8 cellular contexts compared by ENCODE assay signal in the genomic region with DNA sequence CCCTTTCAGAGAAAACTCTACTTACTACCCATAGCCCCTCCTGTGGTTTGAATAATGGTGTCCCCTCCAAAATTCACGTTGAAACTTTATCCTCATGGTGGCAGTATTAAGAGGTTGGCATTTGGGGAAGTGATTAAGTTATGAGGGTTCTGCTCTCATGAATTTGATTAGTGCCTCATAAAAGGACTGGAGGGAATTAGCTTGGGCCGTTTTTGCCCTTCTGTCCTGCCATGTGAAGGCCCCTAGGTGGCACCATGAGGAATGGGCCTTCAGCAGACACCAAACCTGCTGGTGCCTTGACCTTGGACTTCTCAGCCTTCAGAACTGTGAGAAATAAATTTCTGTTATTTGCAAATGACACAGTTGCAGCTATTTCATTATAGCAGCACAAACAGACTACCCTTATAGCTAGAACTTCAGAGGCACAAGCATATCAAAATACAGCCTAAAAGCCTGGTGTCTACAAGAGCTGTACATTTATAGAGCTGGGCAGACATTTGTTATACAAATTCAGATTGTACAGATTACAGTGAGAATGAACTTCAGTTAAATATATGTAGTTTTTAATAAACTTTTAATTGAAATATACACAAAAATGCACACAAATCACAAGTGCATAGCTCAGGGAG. TPM values are rescaled to one million over a fixed set of nuclear protein-coding genes. Genes with fewer than 3 reads are reported as not detected.
DNase-seq lines count a peak whose midpoint lies in the region; ATAC-seq and TF ChIP-seq lines count a peak whose summit lies in the region.

No MANE protein-coding gene starts in this region.

- 27 to 30% methylated on average over 2 of the region's 2 CpGs for WGBS in heart right ventricle, 2 donors

- H3K9me3 Mint-ChIP-seq in HFFc6 = peaks cover 6% of the 10 kb centered on the region; the same call in 1 of the 2 replicates

- H3K4me3 ChIP-seq in DND-41 (ENCODE audit: low read depth in 1 of 2, low read length in 2 of 2) = no peak overlapping the region
- H3K4me3 ChIP-seq in heart right ventricle = no peak overlapping the region

- H3K4me1 ChIP-seq in DND-41 (ENCODE audit: insufficient read depth, low read length) (peaks cover 23% of the 10 kb centered on the region), heart right ventricle (peaks cover 0 to 28% (median 20%) of the 10 kb centered on the region in 9 donors)

- H3K4me1 Mint-ChIP-seq in HFFc6 (ENCODE audit: low read depth) = peaks cover 11% of the 10 kb centered on the region

- H3K27ac Mint-ChIP-seq in HFFc6 = no peak overlapping the region

- H4K20me1 ChIP-seq in DND-41 (ENCODE audit: insufficient read depth, low read length) = no peaks in the 10 kb centered on the region

- no peaks in the 10 kb centered on the region for H3K27me3 ChIP-seq in DND-41 (ENCODE audit: insufficient read depth, low read length, poor library complexity)
- no peaks in the 10 kb centered on the region for H3K27me3 ChIP-seq in heart right ventricle

- H3K36me3 ChIP-seq in DND-41 (ENCODE audit: insufficient read depth, low read length) (peaks cover 4% of the 10 kb centered on the region; the same call in 1 of the 2 replicates), heart right ventricle (no peaks in the 10 kb centered on the region)

- ATAC-seq in DND-41 (ENCODE audit: insufficient read depth, low read depth) = no peak
- no peak for ATAC-seq in GM18520 (IDR thresholded peaks at IDR 0.05; ENCODE audit: unreplicated experiment)
- ATAC-seq in GM21528 (IDR thresholded peaks at IDR 0.05; ENCODE audit: low FRiP score, unreplicated experiment) = no peak
- no peak for ATAC-seq in heart right ventricle

- H2AFZ ChIP-seq in DND-41 (ENCODE audit: low read depth, low read length) = no peak overlapping the region

- no peak overlapping the region for H3K4me2 ChIP-seq in DND-41 (ENCODE audit: insufficient read depth, low read length)

- H3K4me3 Mint-ChIP-seq in HFFc6 = no peak overlapping the region

- no peaks in the 10 kb centered on the region; the same call in 1 of the 2 replicates for H3K27me3 Mint-ChIP-seq in HFFc6 (ENCODE audit: insufficient read depth)

- DNase-seq in DND-41 = no peak
- no peak for DNase-seq in HFFc6
- DNase-seq in lung microvascular endothelial cell (ENCODE audit: low read depth in 2 of 2) = peak; percentile 19 to 38
- no peak for DNase-seq in NK-92 (lab: John Stamatoyannopoulos, UW; ENCODE audit: unreplicated experiment)
- no peak for DNase-seq in heart right ventricle

- H3K9me3 ChIP-seq in DND-41 (ENCODE audit: insufficient read depth, low read length, severe bottlenecking) (no peaks in the 10 kb centered on the region), heart right ventricle (peaks cover 0 to 6% (median 0%) of the 10 kb centered on the region in 11 donors)

- H3K27ac ChIP-seq in DND-41 (ENCODE audit: low read length) = no peak overlapping the region
- H3K27ac ChIP-seq in VCaP = no peak overlapping the region
- H3K27ac ChIP-seq in heart right ventricle = no peak overlapping the region

- H3K36me3 Mint-ChIP-seq in HFFc6 (ENCODE audit: low read depth) = peaks cover 6% of the 10 kb centered on the region; the same call in 1 of the 2 replicates

- no peak overlapping the region for H3K9ac ChIP-seq in DND-41 (ENCODE audit: low read depth, low read length)

- TF ChIP-seq CTCF in DND-41 (IDR thresholded peaks at IDR 0.05; ENCODE audit: borderline replicate concordance, extremely low read depth, low read length, poor library complexity, severe bottlenecking) = peak; percentile 49
- TF ChIP-seq CTCF in HFFc6 (IDR thresholded peaks at IDR 0.05) = peak; percentile 73
- peak; percentile 81 for TF ChIP-seq CTCF in VCaP (conservative IDR thresholded peaks at IDR 0.05)
- peak in 4 of 9 donors; percentile 15 to 38 (median 24) for TF ChIP-seq CTCF in heart right ventricle (IDR thresholded peaks at IDR 0.05)

- H3K79me2 ChIP-seq in DND-41 (ENCODE audit: insufficient read depth, low read length) = peaks cover 30% of the 10 kb centered on the region

- intact Hi-C loops in heart right ventricle (cut with DNase I) = no loop called here

RNA-seq across cellular contexts. Expression of a gene that starts 2.6 kb away (rescaled TPM):
- 10 to 100 TPM; 21.1 to 24.4 (median 23.2) TPM for total RNA-seq in HFFc6 (2021; fragmentation: NEBNext Ultra II Directional; extraction: Animal tissue kit (Norgen Biotek cat#: 25700))
- total RNA-seq in lung microvascular endothelial cell (12.7 and 14.4 TPM in 2 replicates), heart right ventricle (10 to 100 TPM; 10.5 to 19.5 (median 13.5) TPM)
- polyA plus RNA-seq in heart right ventricle = 10 to 100 TPM; 11.8 to 16.6 TPM

Comparison
In these comparisons a context has a peak if more than half of its experiments do, and no peak if none do; other contexts are left out.
1. DNase-seq: peak in lung microvascular endothelial cell (2 of 2); none in DND-41 (single experiment), HFFc6 (single experiment), NK-92 (single experiment) and heart right ventricle (0 of 2).